In the genomic region with DNA sequence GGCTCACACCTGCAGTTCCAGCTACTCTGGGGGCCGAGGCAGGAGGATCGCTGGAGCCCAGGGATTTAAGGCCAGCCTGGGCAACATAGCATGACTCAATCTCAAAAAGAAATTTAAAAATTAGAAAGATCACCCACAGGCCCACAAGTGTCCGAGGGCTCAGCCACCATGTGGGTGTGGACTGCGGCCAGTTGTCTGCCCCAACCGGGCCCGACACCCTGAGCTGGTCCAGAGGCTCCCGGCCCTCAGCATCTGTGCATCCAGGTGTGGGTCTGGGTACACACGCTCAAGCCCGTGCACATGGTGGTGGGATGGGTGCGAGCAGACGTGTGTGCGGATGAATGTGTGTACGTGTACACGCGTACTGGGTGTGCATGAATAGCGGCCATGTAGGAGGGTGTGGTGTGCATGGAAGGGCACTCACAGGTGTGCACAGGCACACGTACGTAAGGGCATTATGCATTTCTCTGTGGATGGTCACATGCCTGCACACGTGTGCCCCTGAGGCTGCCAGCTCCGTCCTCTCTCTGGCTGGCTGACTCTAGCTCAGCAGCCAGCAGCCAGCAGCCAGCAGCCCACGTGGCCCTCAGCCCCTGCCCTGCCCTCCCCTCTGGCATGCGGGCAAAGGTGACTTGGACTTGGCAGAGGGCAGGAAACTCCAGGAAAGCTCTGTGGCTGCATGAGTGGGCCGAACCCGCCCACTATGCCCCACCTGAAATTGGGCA, we compare ENCODE assay signal across 1 cellular context.
A peak's percentile ranks its signal among the peaks of the same experiment; 100 is the strongest.
TF ChIP-seq lines count a peak whose summit lies in the region.

No MANE protein-coding gene starts in this region.

TF ChIP-seq in GM12878, 131 proteins besides CTCF, POLR2A, EP300 and RAD21:
- TF ChIP-seq SMAD5 (IDR thresholded peaks at IDR 0.05; ENCODE audit: low read depth) = no peak
- TF ChIP-seq, protein P1, sequence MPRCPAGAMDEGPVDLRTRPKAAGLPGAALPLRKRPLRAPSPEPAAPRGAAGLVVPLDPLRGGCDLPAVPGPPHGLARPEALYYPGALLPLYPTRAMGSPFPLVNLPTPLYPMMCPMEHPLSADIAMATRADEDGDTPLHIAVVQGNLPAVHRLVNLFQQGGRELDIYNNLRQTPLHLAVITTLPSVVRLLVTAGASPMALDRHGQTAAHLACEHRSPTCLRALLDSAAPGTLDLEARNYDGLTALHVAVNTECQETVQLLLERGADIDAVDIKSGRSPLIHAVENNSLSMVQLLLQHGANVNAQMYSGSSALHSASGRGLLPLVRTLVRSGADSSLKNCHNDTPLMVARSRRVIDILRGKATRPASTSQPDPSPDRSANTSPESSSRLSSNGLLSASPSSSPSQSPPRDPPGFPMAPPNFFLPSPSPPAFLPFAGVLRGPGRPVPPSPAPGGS (IDR thresholded peaks at IDR 0.05; ENCODE audit: borderline replicate concordance, insufficient read depth, low read depth, low read length, poor library complexity, severe bottlenecking) = peak; percentile 5
- no peak for TF ChIP-seq SRF (IDR thresholded peaks at IDR 0.05; ENCODE audit: low read depth in 2 of 2, low read length in 2 of 2)
